1 cellular context compared by ENCODE assay signal in the genomic region with DNA sequence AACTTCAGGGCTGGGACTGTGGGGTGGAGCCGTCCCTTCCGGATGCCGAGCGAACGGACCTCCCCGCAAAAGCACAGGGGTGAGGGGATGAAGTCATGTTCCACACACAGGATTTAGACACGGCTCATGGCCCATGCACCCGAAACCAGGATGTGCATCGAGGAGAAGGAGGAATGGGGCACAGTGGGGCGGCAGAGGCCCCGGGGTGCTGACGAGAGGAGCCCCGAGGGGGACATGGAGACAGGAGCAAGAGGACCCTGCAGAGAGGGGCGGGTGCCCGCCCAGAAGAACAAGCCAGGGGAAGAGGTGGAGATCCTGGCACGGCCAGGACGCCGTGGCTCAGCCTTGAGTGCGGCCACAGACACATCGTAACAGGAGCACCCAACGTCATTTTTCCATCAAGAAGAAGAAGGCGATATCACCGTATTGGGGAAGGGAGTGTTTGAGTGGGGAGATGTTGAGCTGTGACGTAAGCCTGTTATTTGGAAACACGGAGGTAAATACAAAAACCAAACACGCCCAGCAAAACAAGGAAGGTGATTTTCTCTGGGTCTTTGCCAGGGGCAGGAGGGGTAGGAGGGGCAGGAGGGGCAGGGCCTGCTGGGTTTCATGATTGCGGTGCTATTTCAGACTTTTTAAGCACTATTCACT.
TF ChIP-seq lines count a peak whose summit lies in the region.

No MANE protein-coding gene starts in this region.

TF ChIP-seq in SK-N-SH treated with all-trans-retinoic acid at 6 μM for 48 hours, 23 proteins besides CTCF, POLR2A, EP300 and RAD21 (continued from another document):
- TF ChIP-seq, protein P1, sequence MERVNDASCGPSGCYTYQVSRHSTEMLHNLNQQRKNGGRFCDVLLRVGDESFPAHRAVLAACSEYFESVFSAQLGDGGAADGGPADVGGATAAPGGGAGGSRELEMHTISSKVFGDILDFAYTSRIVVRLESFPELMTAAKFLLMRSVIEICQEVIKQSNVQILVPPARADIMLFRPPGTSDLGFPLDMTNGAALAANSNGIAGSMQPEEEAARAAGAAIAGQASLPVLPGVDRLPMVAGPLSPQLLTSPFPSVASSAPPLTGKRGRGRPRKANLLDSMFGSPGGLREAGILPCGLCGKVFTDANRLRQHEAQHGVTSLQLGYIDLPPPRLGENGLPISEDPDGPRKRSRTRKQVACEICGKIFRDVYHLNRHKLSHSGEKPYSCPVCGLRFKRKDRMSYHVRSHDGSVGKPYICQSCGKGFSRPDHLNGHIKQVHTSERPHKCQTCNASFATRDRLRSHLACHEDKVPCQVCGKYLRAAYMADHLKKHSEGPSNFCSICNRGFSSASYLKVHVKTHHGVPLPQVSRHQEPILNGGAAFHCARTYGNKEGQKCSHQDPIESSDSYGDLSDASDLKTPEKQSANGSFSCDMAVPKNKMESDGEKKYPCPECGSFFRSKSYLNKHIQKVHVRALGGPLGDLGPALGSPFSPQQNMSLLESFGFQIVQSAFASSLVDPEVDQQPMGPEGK (CRISPR knock-in tag; IDR thresholded peaks at IDR 0.05; ENCODE audit: borderline replicate concordance) = no peak
- TF ChIP-seq PPARA (CRISPR knock-in tag; IDR thresholded peaks at IDR 0.05; ENCODE audit: borderline replicate concordance) (no peak), SNAI2 (CRISPR knock-in tag; IDR thresholded peaks at IDR 0.05) (no peak), ZFP3 (CRISPR knock-in tag; IDR thresholded peaks at IDR 0.05) (no peak), ARNTL (CRISPR knock-in tag; IDR thresholded peaks at IDR 0.05; ENCODE audit: borderline replicate concordance, low read depth) (no peak), RARB (CRISPR knock-in tag; IDR thresholded peaks at IDR 0.05) (no peak), ZNF8 (CRISPR knock-in tag; IDR thresholded peaks at IDR 0.05) (no peak), ESRRG (CRISPR knock-in tag; IDR thresholded peaks at IDR 0.05) (no peak)
- TF ChIP-seq, protein P2, sequence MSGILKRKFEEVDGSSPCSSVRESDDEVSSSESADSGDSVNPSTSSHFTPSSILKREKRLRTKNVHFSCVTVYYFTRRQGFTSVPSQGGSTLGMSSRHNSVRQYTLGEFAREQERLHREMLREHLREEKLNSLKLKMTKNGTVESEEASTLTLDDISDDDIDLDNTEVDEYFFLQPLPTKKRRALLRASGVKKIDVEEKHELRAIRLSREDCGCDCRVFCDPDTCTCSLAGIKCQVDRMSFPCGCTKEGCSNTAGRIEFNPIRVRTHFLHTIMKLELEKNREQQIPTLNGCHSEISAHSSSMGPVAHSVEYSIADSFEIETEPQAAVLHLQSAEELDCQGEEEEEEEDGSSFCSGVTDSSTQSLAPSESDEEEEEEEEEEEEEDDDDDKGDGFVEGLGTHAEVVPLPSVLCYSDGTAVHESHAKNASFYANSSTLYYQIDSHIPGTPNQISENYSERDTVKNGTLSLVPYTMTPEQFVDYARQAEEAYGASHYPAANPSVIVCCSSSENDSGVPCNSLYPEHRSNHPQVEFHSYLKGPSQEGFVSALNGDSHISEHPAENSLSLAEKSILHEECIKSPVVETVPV (CRISPR knock-in tag; IDR thresholded peaks at IDR 0.05) = no peak
- TF ChIP-seq, protein P3, sequence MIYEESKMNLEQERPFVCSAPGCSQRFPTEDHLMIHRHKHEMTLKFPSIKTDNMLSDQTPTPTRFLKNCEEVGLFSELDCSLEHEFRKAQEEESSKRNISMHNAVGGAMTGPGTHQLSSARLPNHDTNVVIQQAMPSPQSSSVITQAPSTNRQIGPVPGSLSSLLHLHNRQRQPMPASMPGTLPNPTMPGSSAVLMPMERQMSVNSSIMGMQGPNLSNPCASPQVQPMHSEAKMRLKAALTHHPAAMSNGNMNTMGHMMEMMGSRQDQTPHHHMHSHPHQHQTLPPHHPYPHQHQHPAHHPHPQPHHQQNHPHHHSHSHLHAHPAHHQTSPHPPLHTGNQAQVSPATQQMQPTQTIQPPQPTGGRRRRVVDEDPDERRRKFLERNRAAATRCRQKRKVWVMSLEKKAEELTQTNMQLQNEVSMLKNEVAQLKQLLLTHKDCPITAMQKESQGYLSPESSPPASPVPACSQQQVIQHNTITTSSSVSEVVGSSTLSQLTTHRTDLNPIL (CRISPR knock-in tag; IDR thresholded peaks at IDR 0.05; ENCODE audit: low read depth) = no peak
